In genomic region chr17:40915199-40915661, GRCh38 we compare ENCODE assay signal across 1 cellular context.
TF ChIP-seq lines count a peak whose summit lies in the region.

No MANE protein-coding gene starts in this region.

TF ChIP-seq in HCT116, 20 proteins besides CTCF, POLR2A, EP300 and RAD21:
- TF ChIP-seq, protein P1, sequence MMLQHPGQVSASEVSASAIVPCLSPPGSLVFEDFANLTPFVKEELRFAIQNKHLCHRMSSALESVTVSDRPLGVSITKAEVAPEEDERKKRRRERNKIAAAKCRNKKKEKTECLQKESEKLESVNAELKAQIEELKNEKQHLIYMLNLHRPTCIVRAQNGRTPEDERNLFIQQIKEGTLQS (IDR thresholded peaks at IDR 0.05), result peak; percentile 92; the same call in 1 of the 2 replicates
- TF ChIP-seq FOSL1 (IDR thresholded peaks at IDR 0.05; ENCODE audit: low read depth) (peak; percentile 94), CBX3 (IDR thresholded peaks at IDR 0.05; ENCODE audit: low read depth) (peak; percentile 94), SRF (IDR thresholded peaks at IDR 0.05; ENCODE audit: low read depth) (peak; percentile 83), SP1 (IDR thresholded peaks at IDR 0.05; ENCODE audit: low read depth) (peak; percentile 98), JUND (IDR thresholded peaks at IDR 0.05) (peak; percentile 97), SIN3A (IDR thresholded peaks at IDR 0.05; ENCODE audit: low read depth) (no peak; the same call in 1 of the 2 replicates), TCF7L2 (IDR thresholded peaks at IDR 0.05; ENCODE audit: borderline replicate concordance, extremely low read depth, insufficient read depth, insufficient read length) (peak; percentile 56), CEBPB (IDR thresholded peaks at IDR 0.05; ENCODE audit: low read depth) (peak; percentile 98), ZNF274 (IDR thresholded peaks at IDR 0.05; ENCODE audit: low read depth, low read length) (no peak), EGR1 (IDR thresholded peaks at IDR 0.05; ENCODE audit: low read depth) (0 out of 2 replicates have a peak, but pooled peaks have one; percentile 35), POLR2AphosphoS5 (IDR thresholded peaks at IDR 0.05; ENCODE audit: low read depth, low read length) (peak; percentile 46; the same call in 1 of the 2 replicates), EZH2phosphoT487 (IDR thresholded peaks at IDR 0.05; ENCODE audit: borderline replicate concordance) (no peak), REST (IDR thresholded peaks at IDR 0.05; ENCODE audit: low read depth) (no peak)
- TF ChIP-seq, protein P2, sequence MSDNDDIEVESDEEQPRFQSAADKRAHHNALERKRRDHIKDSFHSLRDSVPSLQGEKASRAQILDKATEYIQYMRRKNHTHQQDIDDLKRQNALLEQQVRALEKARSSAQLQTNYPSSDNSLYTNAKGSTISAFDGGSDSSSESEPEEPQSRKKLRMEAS (IDR thresholded peaks at IDR 0.05), result peak; percentile 67
